Comparison of ENCODE assay signal across 10 cellular contexts in genomic region chr6:158439255-158439654, GRCh38.
DNase-seq lines count a peak whose midpoint lies in the region; ATAC-seq, FAIRE-seq and TF ChIP-seq lines count a peak whose summit lies in the region.
"Had no signal": no experiment of that assay in that cellular context is flagged by ENCODE, and none has a peak within 500 bp of the region (broad histone marks: within the 10 kb centered on the region; RNA-seq: fewer than 3 reads in every experiment).

No MANE protein-coding gene starts in this region.

- no peaks in the 10 kb centered on the region for H4K20me1 ChIP-seq in neural progenitor cell (ENCODE audit: low read depth)

- H3F3A ChIP-seq in neural progenitor cell (ENCODE audit: low read depth), result no peaks in the 10 kb centered on the region

- no peaks in the 10 kb centered on the region for H3K9me3 ChIP-seq in left lung
- no peaks in the 10 kb centered on the region for H3K9me3 ChIP-seq in neural progenitor cell (ENCODE audit: low read depth)
- H3K9me3 ChIP-seq in pancreas, result no peaks in the 10 kb centered on the region

- no peak overlapping the region for H3K4me3 Mint-ChIP-seq in neural progenitor cell

- TF ChIP-seq CTCF in left lung (IDR thresholded peaks at IDR 0.05) (no peak), neural progenitor cell (IDR thresholded peaks at IDR 0.05) (no peak), pancreas (IDR thresholded peaks at IDR 0.05) (no peak)

- no peak overlapping the region for H3K27ac Mint-ChIP-seq in neural progenitor cell

- ATAC-seq in GM18909 (IDR thresholded peaks at IDR 0.05; ENCODE audit: poor library complexity, unreplicated experiment) (peak; percentile 92), HG02588 (IDR thresholded peaks at IDR 0.05; ENCODE audit: unreplicated experiment) (peak; percentile 96), HG03558 (IDR thresholded peaks at IDR 0.05; ENCODE audit: extremely low read depth, unreplicated experiment) (peak; percentile 92), left lung (peak; percentile 61), pancreas (no peak)
- ATAC-seq: left lobe of liver, Right ventricle myocardium inferior had no signal

- H3K36me3 ChIP-seq in left lung (peaks cover 0 to 9% of the 10 kb centered on the region in 2 donors), neural progenitor cell (peaks cover 3% of the 10 kb centered on the region), pancreas (no peaks in the 10 kb centered on the region)

- H3K4me1 Mint-ChIP-seq in neural progenitor cell, result peaks cover 10% of the 10 kb centered on the region

- H3K4me1 ChIP-seq in left lung (no peaks in the 10 kb centered on the region), neural progenitor cell (no peaks in the 10 kb centered on the region), pancreas (no peaks in the 10 kb centered on the region)

- H3K79me2 ChIP-seq in neural progenitor cell (ENCODE audit: low read depth), result no peaks in the 10 kb centered on the region

- H3K9ac ChIP-seq in neural progenitor cell, result no peak overlapping the region

- no peaks in the 10 kb centered on the region for H3K9me3 Mint-ChIP-seq in neural progenitor cell

- no peak overlapping the region for H3K4me2 ChIP-seq in neural progenitor cell

- no peaks in the 10 kb centered on the region for H3K27me3 ChIP-seq in left lung
- H3K27me3 ChIP-seq in neural progenitor cell, result no peaks in the 10 kb centered on the region
- H3K27me3 ChIP-seq in pancreas, result no peaks in the 10 kb centered on the region

- no peak for FAIRE-seq in pancreas (lab: Jason Lieb, UNC)

- H3K4me3 ChIP-seq in left lung (no peak overlapping the region), neural progenitor cell (no peak overlapping the region), pancreas (no peak overlapping the region)

- intact Hi-C loops in left lung (cut with DNase I), result no loop called here
- intact Hi-C loops in pancreas (cut with DNase I), result no loop called here

- no peak overlapping the region for H2AFZ ChIP-seq in neural progenitor cell (replicated peaks)

- no peak for DNase-seq in left lung
- no peak for DNase-seq in NCI-H748 treated with DMSO at 0.1 percent for 48 hours (lab: John Stamatoyannopoulos, UW)
- no peak for DNase-seq in cerebellar cortex (ENCODE audit: low spot score)
- no peak for DNase-seq in neural progenitor cell (ENCODE audit: low spot score)
- no peak for DNase-seq in pancreas

- peaks cover 2% of the 10 kb centered on the region for H3K27me3 Mint-ChIP-seq in neural progenitor cell (ENCODE audit: insufficient read depth, low read depth)

- H3K27ac ChIP-seq in left lung, result no peak overlapping the region
- H3K27ac ChIP-seq in neural progenitor cell, result no peak overlapping the region
- H3K27ac ChIP-seq in pancreas, result no peak overlapping the region

- peaks cover 11% of the 10 kb centered on the region for H3K36me3 Mint-ChIP-seq in neural progenitor cell

Comparison
In these comparisons a context has a peak if more than half of its experiments do, and no peak if none do; other contexts are left out.
1. ATAC-seq: peak in GM18909 (single experiment), HG02588 (single experiment), HG03558 (single experiment) and left lung (single experiment); none in pancreas (0 of 4).